Comparison of ENCODE assay signal across 8 cellular contexts in genomic region chr17:41688641-41689496, GRCh38. TPM values are rescaled to one million over a fixed set of nuclear protein-coding genes. Genes with fewer than 3 reads are reported as not detected.
A peak's percentile ranks its signal among the peaks of the same experiment; 100 is the strongest.
DNase-seq lines count a peak whose midpoint lies in the region; ATAC-seq and FAIRE-seq lines count a peak whose summit lies in the region.

EIF1 (plus strand) TSS chr17:41688885; CDS start chr17:41689039, 154 bp downstream.

- peaks cover 17 to 25% of the 10 kb centered on the region in 2 donors for H3K4me1 ChIP-seq in muscle layer of duodenum (ENCODE audit: control insufficient read depth in 1 of 2, insufficient read depth in 2 of 2, low read length in 2 of 2)

- peaks cover 17 to 37% of the 10 kb centered on the region in 2 donors for H3K36me3 Mint-ChIP-seq in activated T-cell treated with anti-CD3 and anti-CD28 coated beads, Interleukin-2, amount 50 U/mL, for 72 hours (ENCODE audit: insufficient read depth in 2 of 2)

- H3K27ac Mint-ChIP-seq in activated T-cell treated with anti-CD3 and anti-CD28 coated beads, Interleukin-2, amount 50 U/mL, for 72 hours, result peak within 1 kb of the TSS; percentile 99

- peak within 1 kb of the TSS; percentile 95 for H3K27ac ChIP-seq in KOPT-K1 (ENCODE audit: low read depth, low read length, poor library complexity, severe bottlenecking)
- H3K27ac ChIP-seq in muscle layer of duodenum (ENCODE audit: low read length), result peak within 1 kb of the TSS; percentile 100

- peaks cover 46% of the 10 kb centered on the region for H3K4me1 Mint-ChIP-seq in activated T-cell treated with anti-CD3 and anti-CD28 coated beads, Interleukin-2, amount 50 U/mL, for 72 hours (ENCODE audit: low read depth)

- no peaks in the 10 kb centered on the region for H3K27me3 ChIP-seq in muscle layer of duodenum (ENCODE audit: low read depth, low read length)

- DNase-seq in DMS79 (lab: John Stamatoyannopoulos, UW), result peak; percentile 99
- peak; percentile 98 for DNase-seq in RCC 7860 (ENCODE audit: low spot score)
- peak; percentile 99 to 100 for DNase-seq in activated T-cell treated with anti-CD3 and anti-CD28 coated beads, Interleukin-2, amount 50 U/mL, for 72 hours
- peak; percentile 99 to 100 for DNase-seq in stimulated activated CD8-positive, alpha-beta memory T cell treated with anti-CD3 and anti-CD28 coated beads, Interleukin-7, amount 100 ng/mL, for 4 hours (ENCODE audit: low read depth in 2 of 2)

- peak within 1 kb of the TSS; percentile 97 to 99 for H3K4me3 Mint-ChIP-seq in activated T-cell treated with anti-CD3 and anti-CD28 coated beads, Interleukin-2, amount 50 U/mL, for 72 hours

- peak; percentile 87 for FAIRE-seq in RCC 7860 (lab: Jason Lieb, UNC)

- H3K9me3 ChIP-seq in KOPT-K1 (ENCODE audit: insufficient read depth, low read length, poor library complexity, severe bottlenecking), result no peaks in the 10 kb centered on the region
- H3K9me3 ChIP-seq in muscle layer of duodenum (ENCODE audit: control insufficient read depth in 1 of 2, low read length in 2 of 2), result no peaks in the 10 kb centered on the region

- ATAC-seq in GM21786 (IDR thresholded peaks at IDR 0.05; ENCODE audit: unreplicated experiment), result peak; percentile 67
- peak; percentile 74 to 76 for ATAC-seq in activated T-cell treated with anti-CD3 and anti-CD28 coated beads, Interleukin-2, amount 50 U/mL, for 72 hours (replicated peaks in 1 of 2)
- peak; percentile 86 for ATAC-seq in esophagus mucosa

- H3K9me3 Mint-ChIP-seq in activated T-cell treated with anti-CD3 and anti-CD28 coated beads, Interleukin-2, amount 50 U/mL, for 72 hours, result no peaks in the 10 kb centered on the region

- no peaks in the 10 kb centered on the region for H3K27me3 Mint-ChIP-seq in activated T-cell treated with anti-CD3 and anti-CD28 coated beads, Interleukin-2, amount 50 U/mL, for 72 hours (ENCODE audit: low read depth)

- H3K4me3 ChIP-seq in muscle layer of duodenum (ENCODE audit: low read depth in 1 of 2, low read length in 2 of 2), result peak within 1 kb of the TSS; percentile 77 to 87

- peaks cover 45% of the 10 kb centered on the region for H3K36me3 ChIP-seq in KOPT-K1 (ENCODE audit: insufficient read depth, low read length)
- H3K36me3 ChIP-seq in muscle layer of duodenum (ENCODE audit: control insufficient read depth in 1 of 2, insufficient read depth in 2 of 2, low read length in 2 of 2), result peaks cover 35 to 46% of the 10 kb centered on the region in 2 donors

RNA-seq across cellular contexts. Expression of gene EIF1, which starts in this region (rescaled TPM):
- total RNA-seq in activated T-cell treated with anti-CD3 and anti-CD28 coated beads, Interleukin-2, amount 50 U/mL, for 72 hours, result 1,000 to 10,000 TPM; 2,404 to 2,458 TPM
- 725 TPM for total RNA-seq in esophagus mucosa

Comparison
In these comparisons a context has a peak if more than half of its experiments do, and no peak if none do; other contexts are left out.
1. Peak in every context shown above with its lines: DNase-seq, ATAC-seq, H3K4me3 ChIP-seq and H3K27ac ChIP-seq.